11 cellular contexts compared by ENCODE assay signal in genomic region chr15:81298606-81299005, GRCh38. TPM values are rescaled to one million over a fixed set of nuclear protein-coding genes. Genes with fewer than 3 reads are reported as not detected.
DNase-seq lines count a peak whose midpoint lies in the region; ATAC-seq and TF ChIP-seq lines count a peak whose summit lies in the region.
"Had no signal": no experiment of that assay in that cellular context is flagged by ENCODE, and none has a peak within 500 bp of the region (broad histone marks: within the 10 kb centered on the region; RNA-seq: fewer than 3 reads in every experiment).

No MANE protein-coding gene starts in this region.

- in situ Hi-C loops in ACHN (cut with HindIII; ENCODE audit: low pct_ligation_motif_present, low pct_unique_long_range_greater_than_20kb, low sequenced_read_pairs): no loop called here

- POLR2A ChIA-PET in naive thymus-derived CD8-positive, alpha-beta T cell (lab: Charles Lee): interaction anchor here (0.7 to 16.9 kb wide), 12 partner anchors 2 to 1949 kb away, joined by 3 to 491 read pairs (median 5); partner anchors contain the start of gene STARD5

- TF ChIP-seq CTCF in CD14-positive monocyte (IDR thresholded peaks at IDR 0.05): no peak
- TF ChIP-seq CTCF in GM12875 (IDR thresholded peaks at IDR 0.05; ENCODE audit: borderline replicate concordance, insufficient read depth, low read depth, low read length): no peak

- no peak for ATAC-seq in naive thymus-derived CD8-positive, alpha-beta T cell
- ATAC-seq in GM21367 (IDR thresholded peaks at IDR 0.05; ENCODE audit: unreplicated experiment): no peak
- ATAC-seq: HCT116, mucosa of descending colon had no signal

- peaks cover 46 to 57% of the 10 kb centered on the region in 2 donors for H3K36me3 Mint-ChIP-seq in CD14-positive monocyte
- peaks cover 63% of the 10 kb centered on the region for H3K36me3 Mint-ChIP-seq in activated T-helper 1 cell treated with anti-CD3 and anti-CD28 coated beads, Interleukin-12 subunit alpha, Interleukin-12 subunit beta, Interleukin-2, Interleukin-4 antibody, amounts not matched to agents 30 ng/mL and 10 ng/mL and 1 ng/mL, durations not matched to agents 14 hours and 24 hours and 36 hours (ENCODE audit: low read depth)
- peaks cover 58 to 66% (median 66%) of the 10 kb centered on the region in 3 donors for H3K36me3 Mint-ChIP-seq in naive thymus-derived CD8-positive, alpha-beta T cell

- H3K4me1 Mint-ChIP-seq in CD14-positive monocyte: peaks cover 99% of the 10 kb centered on the region
- peaks cover 99% of the 10 kb centered on the region for H3K4me1 Mint-ChIP-seq in activated T-helper 1 cell treated with anti-CD3 and anti-CD28 coated beads, Interleukin-12 subunit alpha, Interleukin-12 subunit beta, Interleukin-2, Interleukin-4 antibody, amounts not matched to agents 30 ng/mL and 10 ng/mL and 1 ng/mL, durations not matched to agents 14 hours and 24 hours and 36 hours (ENCODE audit: low read depth)
- H3K4me1 Mint-ChIP-seq in naive thymus-derived CD8-positive, alpha-beta T cell: peaks cover 51 to 83% (median 64%) of the 10 kb centered on the region in 4 donors

- peaks cover 0 to 7% (median 2%) of the 10 kb centered on the region in 3 donors for H3K27me3 Mint-ChIP-seq in CD14-positive monocyte (ENCODE audit: low read depth in 3 of 3)
- no peaks in the 10 kb centered on the region for H3K27me3 Mint-ChIP-seq in activated T-helper 1 cell treated with anti-CD3 and anti-CD28 coated beads, Interleukin-12 subunit alpha, Interleukin-12 subunit beta, Interleukin-2, Interleukin-4 antibody, amounts not matched to agents 30 ng/mL and 10 ng/mL and 1 ng/mL, durations not matched to agents 14 hours and 24 hours and 36 hours (ENCODE audit: insufficient read depth)
- H3K27me3 Mint-ChIP-seq in naive thymus-derived CD8-positive, alpha-beta T cell: no peaks in the 10 kb centered on the region

- DNase-seq in CD14-positive monocyte (ENCODE audit: low spot score): no peak
- no peak for DNase-seq in activated T-helper 1 cell treated with anti-CD3 and anti-CD28 coated beads, Interleukin-12 subunit alpha, Interleukin-12 subunit beta, Interleukin-2, Interleukin-4 antibody, amounts not matched to agents 30 ng/mL and 10 ng/mL and 1 ng/mL, durations not matched to agents 14 hours and 24 hours and 36 hours (ENCODE audit: low spot score)
- no peak for DNase-seq in naive thymus-derived CD8-positive, alpha-beta T cell
- DNase-seq in SKM-1 (lab: John Stamatoyannopoulos, UW; ENCODE audit: unreplicated experiment): no peak
- DNase-seq in ACHN: no peak
- DNase-seq in HK-2 (ENCODE audit: unreplicated experiment): no peak
- DNase-seq: mucosa of descending colon, OCI-M1 had no signal

- peak overlapping the region; percentile 97 to 99 for H3K4me3 Mint-ChIP-seq in CD14-positive monocyte
- H3K4me3 Mint-ChIP-seq in activated T-helper 1 cell treated with anti-CD3 and anti-CD28 coated beads, Interleukin-12 subunit alpha, Interleukin-12 subunit beta, Interleukin-2, Interleukin-4 antibody, amounts not matched to agents 30 ng/mL and 10 ng/mL and 1 ng/mL, durations not matched to agents 14 hours and 24 hours and 36 hours: peak overlapping the region; percentile 97
- H3K4me3 Mint-ChIP-seq in naive thymus-derived CD8-positive, alpha-beta T cell: peak overlapping the region; percentile 96 to 100 (median 100)

- H3K9me3 Mint-ChIP-seq in CD14-positive monocyte: no peaks in the 10 kb centered on the region
- no peaks in the 10 kb centered on the region for H3K9me3 Mint-ChIP-seq in activated T-helper 1 cell treated with anti-CD3 and anti-CD28 coated beads, Interleukin-12 subunit alpha, Interleukin-12 subunit beta, Interleukin-2, Interleukin-4 antibody, amounts not matched to agents 30 ng/mL and 10 ng/mL and 1 ng/mL, durations not matched to agents 14 hours and 24 hours and 36 hours
- H3K9me3 Mint-ChIP-seq in naive thymus-derived CD8-positive, alpha-beta T cell: no peaks in the 10 kb centered on the region

- H3K27ac Mint-ChIP-seq in CD14-positive monocyte: peak overlapping the region; percentile 98 to 99 (median 99)
- H3K27ac Mint-ChIP-seq in activated T-helper 1 cell treated with anti-CD3 and anti-CD28 coated beads, Interleukin-12 subunit alpha, Interleukin-12 subunit beta, Interleukin-2, Interleukin-4 antibody, amounts not matched to agents 30 ng/mL and 10 ng/mL and 1 ng/mL, durations not matched to agents 14 hours and 24 hours and 36 hours: peak overlapping the region; percentile 88
- H3K27ac Mint-ChIP-seq in naive thymus-derived CD8-positive, alpha-beta T cell: peak overlapping the region; percentile 92 to 100 (median 98)

- intact Hi-C loops in CD14-positive monocyte (cut with micrococcal nuclease): loop anchor here in 1 of 2 donors (5.0 to 10.0 kb wide), 2 partner anchors 34 to 294 kb away; partner anchors contain the start of gene TLNRD1
- intact Hi-C loops in activated T-helper 1 cell treated with anti-CD3 and anti-CD28 coated beads, Interleukin-12 subunit alpha, Interleukin-12 subunit beta, Interleukin-2, Interleukin-4 antibody, amounts not matched to agents 30 ng/mL and 10 ng/mL and 1 ng/mL, durations not matched to agents 14 hours and 24 hours and 36 hours (cut with micrococcal nuclease): loop anchor here (10.0 kb wide), 1 partner anchor 1246 kb away; the partner anchor contains the start of gene RPS17

- H3K4me3 ChIP-seq in GM12875 (ENCODE audit: low read depth, low read length): peak overlapping the region; percentile 65
- H3K4me3 ChIP-seq: mucosa of descending colon had no signal

RNA-seq across cellular contexts. Expression of gene STARD5, which starts 25.3 kb away (rescaled TPM):
- polyA plus RNA-seq in CD14-positive monocyte: 1 to 10 TPM; 1.5 to 2.5 TPM
- total RNA-seq in activated T-helper 1 cell treated with anti-CD3 and anti-CD28 coated beads, Interleukin-12 subunit alpha, Interleukin-12 subunit beta, Interleukin-2, Interleukin-4 antibody, amounts not matched to agents 30 ng/mL and 10 ng/mL and 1 ng/mL, durations not matched to agents 14 hours and 24 hours and 36 hours: 4.5 and 4.6 TPM in 2 replicates
- 10 to 100 TPM; 10.8 to 12.8 TPM for total RNA-seq in naive thymus-derived CD8-positive, alpha-beta T cell
- 1 to 10 TPM; 3.8 to 6.9 (median 4.5) TPM for polyA plus RNA-seq in naive thymus-derived CD8-positive, alpha-beta T cell
